In genomic region chr5:2306711-2307110, GRCh38 we compare ENCODE assay signal across 27 cellular contexts.
"Had no signal": no experiment of that assay in that cellular context is flagged by ENCODE, and none has a peak within 500 bp of the region (broad histone marks: within the 10 kb centered on the region; RNA-seq: fewer than 3 reads in every experiment).

No MANE protein-coding gene starts in this region.

- H3K27ac ChIP-seq: left lung, lower lobe of right lung, neural progenitor cell, neutrophil, parathyroid adenoma, right atrium auricular region, right lobe of liver, tibial nerve, uterus had no signal

- DNase-seq: kidney; left colon; left lung; lower lobe of right lung; mammary epithelial cell; mesenchymal stem cell; naive B cell; occipital lobe; right lobe of liver; stimulated activated CD4-positive, alpha-beta T cell treated with anti-CD3 and anti-CD28 coated beads, Interleukin-1b, Interleukin-23, amount 100 ng/mL, for 48 hours; stimulated activated CD4-positive, alpha-beta T cell treated with anti-CD3 and anti-CD28 coated beads, Interleukin-2, amount 100 ng/mL, for 48 hours; stimulated activated CD4-positive, alpha-beta T cell treated with anti-CD3 and anti-CD28 coated beads, Interleukin-4, amount 100 ng/mL, for 4 hours; stimulated activated CD8-positive, alpha-beta memory T cell treated with anti-CD3 and anti-CD28 coated beads, Interleukin-4, amount 100 ng/mL, for 48 hours; stimulated activated naive CD4-positive, alpha-beta T cell treated with Interleukin-2 at 50 U/mL for 16 hours; stimulated activated naive CD8-positive, alpha-beta T cell treated with anti-CD3 and anti-CD28 coated beads, Interleukin-15, amount 100 ng/mL, for 72 hours; substantia nigra; uterus had no signal

- H3K27ac Mint-ChIP-seq: naive B cell; neural progenitor cell; progenitor cell of endocrine pancreas; stimulated activated memory B cell treated with anti-CD40 and anti-IgM and Interleukin-4, amounts not matched to agents 10 μg/mL and 1 μg/mL and 100 μg/mL, for 72 hours; stimulated activated naive CD8-positive, alpha-beta T cell treated with anti-CD3 and anti-CD28 coated beads, Interleukin-15, amount 100 ng/mL, for 72 hours; type B pancreatic cell had no signal

- H3K9me3 ChIP-seq: left lung, lower lobe of right lung, neutrophil, right atrium auricular region, right lobe of liver, uterus had no signal

- H3K4me1 Mint-ChIP-seq: naive B cell; stimulated activated memory B cell treated with anti-CD40 and anti-IgM and Interleukin-4, amounts not matched to agents 10 μg/mL and 1 μg/mL and 100 μg/mL, for 72 hours; stimulated activated naive CD8-positive, alpha-beta T cell treated with anti-CD3 and anti-CD28 coated beads, Interleukin-15, amount 100 ng/mL, for 72 hours had no signal

- H3K4me3 ChIP-seq: left lung, lower lobe of right lung, neural progenitor cell, right atrium auricular region, right lobe of liver, smooth muscle cell, tibial nerve, uterus had no signal

- H2AFZ ChIP-seq: neural progenitor cell, parathyroid adenoma had no signal

- H3K4me2 ChIP-seq: neural progenitor cell, smooth muscle cell had no signal

- H3K36me3 ChIP-seq: left lung, lower lobe of right lung, neural progenitor cell, neutrophil, right atrium auricular region, right lobe of liver, tibial nerve, uterus had no signal

- H3K79me2 ChIP-seq: parathyroid adenoma had no signal

- H3K4me1 ChIP-seq: left lung, lower lobe of right lung, parathyroid adenoma, right atrium auricular region, right lobe of liver, tibial nerve, uterus had no signal

- H3K36me3 Mint-ChIP-seq: naive B cell; neural progenitor cell; stimulated activated memory B cell treated with anti-CD40 and anti-IgM and Interleukin-4, amounts not matched to agents 10 μg/mL and 1 μg/mL and 100 μg/mL, for 72 hours; type B pancreatic cell had no signal

- H3K4me3 Mint-ChIP-seq: naive B cell; nephron; neural progenitor cell; stimulated activated memory B cell treated with anti-CD40 and anti-IgM and Interleukin-4, amounts not matched to agents 10 μg/mL and 1 μg/mL and 100 μg/mL, for 72 hours; stimulated activated naive CD8-positive, alpha-beta T cell treated with anti-CD3 and anti-CD28 coated beads, Interleukin-15, amount 100 ng/mL, for 72 hours; type B pancreatic cell had no signal

- ATAC-seq: left colon; left lung; lower lobe of right lung; right lobe of liver; stimulated activated memory B cell treated with anti-CD40 and anti-IgM and Interleukin-4, amounts not matched to agents 10 μg/mL and 1 μg/mL and 100 μg/mL, for 72 hours; stimulated activated naive CD8-positive, alpha-beta T cell treated with anti-CD3 and anti-CD28 coated beads, Interleukin-15, amount 100 ng/mL, for 72 hours had no signal

- H3K9me3 Mint-ChIP-seq: type B pancreatic cell had no signal

- H3K27me3 ChIP-seq: neural progenitor cell, neutrophil, right atrium auricular region, right lobe of liver, tibial nerve, uterus had no signal
